Comparison of ENCODE assay signal across 19 cellular contexts in the genomic region with DNA sequence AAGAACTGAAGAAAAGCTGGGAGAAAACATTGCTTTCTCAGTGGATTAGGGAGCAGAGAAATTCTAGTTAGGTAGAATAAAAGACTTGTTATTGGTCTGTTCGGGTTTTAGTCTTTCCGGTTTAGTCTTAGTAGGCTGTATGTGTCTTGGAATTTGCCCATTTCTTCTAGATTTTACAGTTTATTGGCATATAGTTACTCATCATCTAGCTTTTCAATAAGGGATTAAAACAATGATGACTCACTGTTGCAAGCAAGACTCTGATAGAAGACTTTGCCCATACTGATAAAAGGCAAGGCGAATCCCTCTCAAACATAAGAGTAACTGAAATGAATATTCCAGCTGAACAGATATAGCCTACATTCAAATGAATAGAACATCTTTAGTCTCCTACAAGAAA.
"Had no signal": no experiment of that assay in that cellular context is flagged by ENCODE, and none has a peak within 500 bp of the region (broad histone marks: within the 10 kb centered on the region; RNA-seq: fewer than 3 reads in every experiment).

No MANE protein-coding gene starts in this region.

- ATAC-seq: activated T-helper 17 cell treated with anti-CD3 and anti-CD28 coated beads, Interleukin-2, amount 50 U/mL, for 72 hours; left ventricle myocardium superior; naive thymus-derived CD8-positive, alpha-beta T cell had no signal

- H3K27me3 ChIP-seq: brain microvascular endothelial cell, neutrophil had no signal

- H3K4me3 ChIP-seq: skin epidermis had no signal

- H3K27ac ChIP-seq: brain microvascular endothelial cell, neutrophil, parathyroid adenoma, skin epidermis had no signal

- H3K79me2 ChIP-seq: parathyroid adenoma had no signal

- DNase-seq: activated CD4-positive, alpha-beta T cell treated with anti-CD3 and anti-CD28 coated beads, Interleukin-2, amount 50 U/mL, for 4 hours; activated CD4-positive, CD25-positive, alpha-beta regulatory T cell treated with anti-CD3 and anti-CD28 coated beads, Interleukin-2, amount 50 U/mL, for 72 hours; activated naive CD4-positive, alpha-beta T cell treated with Interleukin-2 at 50 U/mL for 16 hours; activated T-cell treated with anti-CD3 and anti-CD28 coated beads for 4 hours; anterior cingulate cortex; brain microvascular endothelial cell; cerebellar nuclear complex; glutamatergic neuron; hypothalamus; left ventricle myocardium superior; naive thymus-derived CD8-positive, alpha-beta T cell; stimulated activated CD4-positive, alpha-beta T cell treated with anti-CD3 and anti-CD28 coated beads, Interleukin-4, amount 100 ng/mL, for 24 hours; stimulated activated naive CD4-positive, alpha-beta T cell; substantia nigra; trophoblast cell had no signal

- H3K9ac ChIP-seq: parathyroid adenoma had no signal

- H3K36me3 ChIP-seq: brain microvascular endothelial cell, neutrophil had no signal

- H2AFZ ChIP-seq: parathyroid adenoma had no signal

- H3K9me3 ChIP-seq: neutrophil had no signal
